9 cellular contexts compared by ENCODE assay signal in genomic region chr5:178730940-178731265, GRCh38. TPM values are rescaled to one million over a fixed set of nuclear protein-coding genes. Genes with fewer than 3 reads are reported as not detected.
DNase-seq lines count a peak whose midpoint lies in the region; ATAC-seq, FAIRE-seq and TF ChIP-seq lines count a peak whose summit lies in the region.
"Had no signal": no experiment of that assay in that cellular context is flagged by ENCODE, and none has a peak within 500 bp of the region (broad histone marks: within the 10 kb centered on the region; RNA-seq: fewer than 3 reads in every experiment).

No MANE protein-coding gene starts in this region.

- peaks cover 9% of the 10 kb centered on the region for H3K4me1 Mint-ChIP-seq in activated T-cell treated with anti-CD3 and anti-CD28 coated beads, Interleukin-2, amount 50 U/mL, for 4 hours (ENCODE audit: low read depth)
- H3K4me1 Mint-ChIP-seq in activated T-helper 17 cell treated with anti-CD3 and anti-CD28 coated beads, Interleukin-2, amount 50 U/mL, for 72 hours: no peaks in the 10 kb centered on the region

- peaks cover 0 to 7% of the 10 kb centered on the region in 2 experiments for H3K36me3 ChIP-seq in keratinocyte (ENCODE audit: control insufficient read depth in 2 of 2, extremely low read depth in 1 of 2, insufficient read depth in 2 of 2, low read length in 2 of 2)
- peaks cover 14% of the 10 kb centered on the region for H3K36me3 ChIP-seq in thoracic aorta

- H3K27me3 Mint-ChIP-seq in activated T-cell treated with anti-CD3 and anti-CD28 coated beads, Interleukin-2, amount 50 U/mL, for 4 hours (ENCODE audit: low read depth): no peaks in the 10 kb centered on the region
- H3K27me3 Mint-ChIP-seq in activated T-helper 17 cell treated with anti-CD3 and anti-CD28 coated beads, Interleukin-2, amount 50 U/mL, for 72 hours: no peaks in the 10 kb centered on the region

- H3K4me2 ChIP-seq in keratinocyte (ENCODE audit: control insufficient read depth, extremely low read depth, insufficient read depth, low read depth, low read length): peak overlapping the region; percentile 80

- DNase-seq in activated T-cell treated with anti-CD3 and anti-CD28 coated beads, Interleukin-2, amount 50 U/mL, for 4 hours: no peak
- no peak for DNase-seq in activated T-cell treated with anti-CD3 and anti-CD28 coated beads, Interleukin-2, amount 50 U/mL, for 1 hour
- no peak for DNase-seq in keratinocyte (ENCODE audit: low read depth, low spot score)
- no peak for DNase-seq in thoracic aorta (ENCODE audit: low spot score)
- DNase-seq in NCI-H1694 treated with DMSO at 0.1 percent for 48 hours (lab: John Stamatoyannopoulos, UW): no peak
- no peak for DNase-seq in D721Med (ENCODE audit: insufficient read length, low spot score)
- DNase-seq in NCI-H2029 treated with DMSO at 0.1 percent for 48 hours (lab: John Stamatoyannopoulos, UW): no peak

- H3K9me1 ChIP-seq in keratinocyte (ENCODE audit: control insufficient read depth, extremely low read depth, insufficient read depth, low read length): no peaks in the 10 kb centered on the region

- peaks cover 17% of the 10 kb centered on the region for H3K36me3 Mint-ChIP-seq in activated T-cell treated with anti-CD3 and anti-CD28 coated beads, Interleukin-2, amount 50 U/mL, for 4 hours (ENCODE audit: insufficient read depth)
- peaks cover 6% of the 10 kb centered on the region for H3K36me3 Mint-ChIP-seq in activated T-helper 17 cell treated with anti-CD3 and anti-CD28 coated beads, Interleukin-2, amount 50 U/mL, for 72 hours (ENCODE audit: low read depth)

- no peak for ATAC-seq in activated T-cell treated with anti-CD3 and anti-CD28 coated beads, Interleukin-2, amount 50 U/mL, for 4 hours
- ATAC-seq in activated T-helper 17 cell treated with anti-CD3 and anti-CD28 coated beads, Interleukin-2, amount 50 U/mL, for 72 hours (replicated peaks): no peak
- ATAC-seq in thoracic aorta (ENCODE audit: insufficient number of reproducible peaks, low FRiP score, low read depth): no peak

- dilution Hi-C loops in keratinocyte (cut with MboI; ENCODE audit: extremely low pct_ligation_motif_present, low sequenced_read_pairs): no loop called here

- H3K4me3 ChIP-seq in keratinocyte (ENCODE audit: control insufficient read depth in 2 of 3, extremely low read depth in 1 of 3, insufficient read depth in 2 of 3, low read depth in 1 of 3, low read length in 3 of 3) (peak overlapping the region; percentile 13 to 49 (median 44)), thoracic aorta (peak overlapping the region; percentile 83)

- no peak overlapping the region for H3K9ac ChIP-seq in keratinocyte (ENCODE audit: control insufficient read depth, extremely low read depth, insufficient read depth, low read length)

- FAIRE-seq in keratinocyte (lab: Jason Lieb, UNC) (no peak), D721Med (lab: Jason Lieb, UNC) (no peak)
- FAIRE-seq: bronchial epithelial cell had no signal

- H3K4me1 ChIP-seq in keratinocyte (ENCODE audit: control insufficient read depth, extremely low read depth, insufficient read depth, low read length): peaks cover 2% of the 10 kb centered on the region
- no peaks in the 10 kb centered on the region for H3K4me1 ChIP-seq in thoracic aorta (ENCODE audit: control insufficient read depth in 1 of 2, low read depth in 2 of 2)

- H2AFZ ChIP-seq in keratinocyte (ENCODE audit: control insufficient read depth, low read length): peak overlapping the region; percentile 90

- no peak for TF ChIP-seq CTCF in keratinocyte (optimal IDR thresholded peaks at IDR 0.05 in 1 of 3, IDR thresholded peaks at IDR 0.05 in 1 of 3, conservative IDR thresholded peaks at IDR 0.05 in 1 of 3; ENCODE audit: extremely low read depth in 1 of 3, insufficient read depth in 2 of 3, low read length in 3 of 3)
- peak; percentile 9 for TF ChIP-seq CTCF in thoracic aorta (IDR thresholded peaks at IDR 0.05)
- no peak for TF ChIP-seq CTCF in D721Med (IDR thresholded peaks at IDR 0.05; ENCODE audit: insufficient read depth, missing control alignments)

- H3K27ac Mint-ChIP-seq in activated T-helper 17 cell treated with anti-CD3 and anti-CD28 coated beads, Interleukin-2, amount 50 U/mL, for 72 hours: peak overlapping the region; percentile 32

- H3K4me3 Mint-ChIP-seq in activated T-cell treated with anti-CD3 and anti-CD28 coated beads, Interleukin-2, amount 50 U/mL, for 4 hours: peak overlapping the region; percentile 75
- H3K4me3 Mint-ChIP-seq in activated T-helper 17 cell treated with anti-CD3 and anti-CD28 coated beads, Interleukin-2, amount 50 U/mL, for 72 hours: peak overlapping the region; percentile 60

- no peak overlapping the region for H3K27ac ChIP-seq in keratinocyte (ENCODE audit: control insufficient read depth, insufficient read depth, low read length)
- H3K27ac ChIP-seq in thoracic aorta: no peak overlapping the region

- H3K9me3 ChIP-seq in keratinocyte (ENCODE audit: control insufficient read depth, low read depth, low read length): no peaks in the 10 kb centered on the region
- H3K9me3 ChIP-seq in thoracic aorta: no peaks in the 10 kb centered on the region

- H3K79me2 ChIP-seq in keratinocyte (ENCODE audit: control insufficient read depth, insufficient read depth, low read length): no peaks in the 10 kb centered on the region

- no peaks in the 10 kb centered on the region for H3K27me3 ChIP-seq in keratinocyte (ENCODE audit: control insufficient read depth, extremely low read depth, insufficient read depth, low read length)
- no peaks in the 10 kb centered on the region for H3K27me3 ChIP-seq in thoracic aorta (replicated peaks; ENCODE audit: insufficient read depth)

- no peaks in the 10 kb centered on the region for H4K20me1 ChIP-seq in keratinocyte (ENCODE audit: control insufficient read depth, extremely low read depth, insufficient read depth, low read length)

- no peaks in the 10 kb centered on the region for H3K9me3 Mint-ChIP-seq in activated T-cell treated with anti-CD3 and anti-CD28 coated beads, Interleukin-2, amount 50 U/mL, for 4 hours
- H3K9me3 Mint-ChIP-seq in activated T-helper 17 cell treated with anti-CD3 and anti-CD28 coated beads, Interleukin-2, amount 50 U/mL, for 72 hours: no peaks in the 10 kb centered on the region

RNA-seq across cellular contexts. Expression of gene ZNF354A, which starts 0.4 kb away (rescaled TPM):
- total RNA-seq in activated T-cell treated with anti-CD3 and anti-CD28 coated beads, Interleukin-2, amount 50 U/mL, for 4 hours: 10 to 100 TPM in 1 of 3 donors, 1 to 10 TPM in 2; 8.9 to 10.1 (median 9.4) TPM
- 1 to 10 TPM; 5.1 to 8.3 TPM for total RNA-seq in activated T-helper 17 cell treated with anti-CD3 and anti-CD28 coated beads, Interleukin-2, amount 50 U/mL, for 72 hours
- 6.8 to 11.1 TPM (median 10.5 TPM) in 3 replicates for polyA plus RNA-seq in keratinocyte
- 4.5 TPM for polyA plus RNA-seq in keratinocyte (2011; ENCODE audit: low read depth)
- 5.9 and 11.4 TPM in 2 replicates for polyA plus RNA-seq in keratinocyte (2011; cell fraction: cytosol; rRNA removed)
- polyA plus RNA-seq in keratinocyte (2011; cell fraction: nucleus; rRNA removed): 19.9 and 25.5 TPM in 2 replicates
- polyA plus RNA-seq in keratinocyte (2012; ENCODE audit: low replicate concordance): 5.1 and 8.9 TPM in 2 replicates
- polyA minus RNA-seq in keratinocyte: 0.98 to 4.6 TPM (median 4.2 TPM) in 3 replicates
- polyA minus RNA-seq in keratinocyte (2011; cell fraction: cytosol; rRNA and poly(A)+ RNA removed): 6.7 TPM
- 2.6 and 6.8 TPM in 2 replicates for polyA minus RNA-seq in keratinocyte (2011; cell fraction: nucleus; rRNA and poly(A)+ RNA removed)
- total RNA-seq in thoracic aorta: 10 to 100 TPM; 18.4 to 23.0 TPM
